1 cellular context compared by ENCODE assay signal in genomic region chr6:26431258-26432162, GRCh38.
TF ChIP-seq lines count a peak whose summit lies in the region.

No MANE protein-coding gene starts in this region.

TF ChIP-seq in HepG2, 621 proteins besides CTCF, POLR2A, EP300 and RAD21:
- TF ChIP-seq, protein P1, sequence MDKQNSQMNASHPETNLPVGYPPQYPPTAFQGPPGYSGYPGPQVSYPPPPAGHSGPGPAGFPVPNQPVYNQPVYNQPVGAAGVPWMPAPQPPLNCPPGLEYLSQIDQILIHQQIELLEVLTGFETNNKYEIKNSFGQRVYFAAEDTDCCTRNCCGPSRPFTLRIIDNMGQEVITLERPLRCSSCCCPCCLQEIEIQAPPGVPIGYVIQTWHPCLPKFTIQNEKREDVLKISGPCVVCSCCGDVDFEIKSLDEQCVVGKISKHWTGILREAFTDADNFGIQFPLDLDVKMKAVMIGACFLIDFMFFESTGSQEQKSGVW (CRISPR knock-in tag; IDR thresholded peaks at IDR 0.05; ENCODE audit: borderline replicate concordance): no peak
- no peak for TF ChIP-seq ZMYM3 (CRISPR knock-in tag; IDR thresholded peaks at IDR 0.05)
- no peak for TF ChIP-seq ZMYM4 (CRISPR knock-in tag; IDR thresholded peaks at IDR 0.05)
- TF ChIP-seq, protein P2, sequence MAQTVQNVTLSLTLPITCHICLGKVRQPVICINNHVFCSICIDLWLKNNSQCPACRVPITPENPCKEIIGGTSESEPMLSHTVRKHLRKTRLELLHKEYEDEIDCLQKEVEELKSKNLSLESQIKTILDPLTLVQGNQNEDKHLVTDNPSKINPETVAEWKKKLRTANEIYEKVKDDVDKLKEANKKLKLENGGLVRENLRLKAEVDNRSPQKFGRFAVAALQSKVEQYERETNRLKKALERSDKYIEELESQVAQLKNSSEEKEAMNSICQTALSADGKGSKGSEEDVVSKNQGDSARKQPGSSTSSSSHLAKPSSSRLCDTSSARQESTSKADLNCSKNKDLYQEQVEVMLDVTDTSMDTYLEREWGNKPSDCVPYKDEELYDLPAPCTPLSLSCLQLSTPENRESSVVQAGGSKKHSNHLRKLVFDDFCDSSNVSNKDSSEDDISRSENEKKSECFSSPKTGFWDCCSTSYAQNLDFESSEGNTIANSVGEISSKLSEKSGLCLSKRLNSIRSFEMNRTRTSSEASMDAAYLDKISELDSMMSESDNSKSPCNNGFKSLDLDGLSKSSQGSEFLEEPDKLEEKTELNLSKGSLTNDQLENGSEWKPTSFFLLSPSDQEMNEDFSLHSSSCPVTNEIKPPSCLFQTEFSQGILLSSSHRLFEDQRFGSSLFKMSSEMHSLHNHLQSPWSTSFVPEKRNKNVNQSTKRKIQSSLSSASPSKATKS (CRISPR knock-in tag; IDR thresholded peaks at IDR 0.05): no peak
